ENCODE assay signal across 13 cellular contexts in the genomic region with DNA sequence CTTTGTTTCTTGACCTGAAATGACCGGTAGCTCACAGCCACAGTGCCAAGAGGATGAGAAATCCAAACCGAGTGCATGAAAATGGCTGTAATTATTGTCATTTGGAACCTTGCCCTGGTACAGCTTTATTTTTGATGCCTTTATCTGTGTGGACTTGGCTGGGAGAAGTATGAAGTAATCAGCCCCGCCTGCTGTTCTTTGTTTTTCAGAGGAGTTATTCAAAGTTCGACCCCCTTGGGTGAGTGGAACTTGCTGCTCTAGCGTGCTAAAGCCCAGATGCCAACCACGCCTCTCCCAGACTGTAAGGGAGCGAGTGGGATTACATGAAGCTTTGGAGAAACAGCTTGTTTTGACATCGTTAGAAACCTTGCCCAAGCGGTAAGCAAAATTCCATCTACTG. TPM values are rescaled to one million over a fixed set of nuclear protein-coding genes. Genes with fewer than 3 reads are reported as not detected.
DNase-seq lines count a peak whose midpoint lies in the region; ATAC-seq and TF ChIP-seq lines count a peak whose summit lies in the region.
"Had no signal": no experiment of that assay in that cellular context is flagged by ENCODE, and none has a peak within 500 bp of the region (broad histone marks: within the 10 kb centered on the region; RNA-seq: fewer than 3 reads in every experiment).

No MANE protein-coding gene starts in this region.

- intact Hi-C loops in psoas muscle (cut with DNase I) = no loop called here

- H3K27ac ChIP-seq in psoas muscle = no peak overlapping the region
- H3K27ac ChIP-seq: left lung had no signal

- H3K9me3 ChIP-seq in psoas muscle = no peaks in the 10 kb centered on the region
- H3K9me3 ChIP-seq: left lung had no signal

- peaks cover 7% of the 10 kb centered on the region for H3K4me1 ChIP-seq in psoas muscle
- H3K4me1 ChIP-seq: left lung had no signal

- H3K27me3 ChIP-seq in psoas muscle (ENCODE audit: insufficient read depth in 3 of 3, low read length in 2 of 3) = no peaks in the 10 kb centered on the region
- H3K27me3 ChIP-seq: left lung had no signal

- TF ChIP-seq CTCF in fibroblast of pulmonary artery (IDR thresholded peaks at IDR 0.05; ENCODE audit: low read length, missing control alignments) (no peak), psoas muscle (IDR thresholded peaks at IDR 0.05) (no peak)

- WGBS in psoas muscle, 3 donors = 8 to 18% (median 10%) methylated on average over 9 of the region's 9 CpGs

- H3K36me3 ChIP-seq in psoas muscle (ENCODE audit: insufficient read depth in 1 of 2, low read depth in 1 of 2) = no peaks in the 10 kb centered on the region
- H3K36me3 ChIP-seq: left lung had no signal

- peak; percentile 57 for DNase-seq in GM04503 (ENCODE audit: low read depth)
- peak; percentile 87 to 92 for DNase-seq in NCI-H446 (lab: John Stamatoyannopoulos, UW)
- peak; percentile 91 for DNase-seq in fibroblast of pulmonary artery (ENCODE audit: low read depth)
- DNase-seq in psoas muscle = peak; percentile 21 to 64
- no peak for DNase-seq in NCI-H2029 treated with DMSO at 0.1 percent for 48 hours (lab: John Stamatoyannopoulos, UW)
- no peak for DNase-seq in left lobe of liver (ENCODE audit: low spot score)
- DNase-seq: activated B cell treated with CpG ODN at 0.5 μM for 24 hours, activated gamma-delta T cell, GDM1, left lung had no signal

- ATAC-seq in psoas muscle (peak in 1 of 4 donors; percentile 46), left lobe of liver (no peak), GM19351 (IDR thresholded peaks at IDR 0.05; ENCODE audit: unreplicated experiment) (no peak), GM21576 (IDR thresholded peaks at IDR 0.05; ENCODE audit: unreplicated experiment) (no peak)
- ATAC-seq: K562, left lung had no signal

- no peak overlapping the region for H3K4me3 ChIP-seq in fibroblast of pulmonary artery (replicated peaks; ENCODE audit: low read depth, low read length)
- H3K4me3 ChIP-seq in psoas muscle = no peak overlapping the region
- H3K4me3 ChIP-seq: K562, left lung had no signal

RNA-seq across cellular contexts. Expression of a gene that starts 48.3 kb away (rescaled TPM):
- total RNA-seq in psoas muscle (not detected), left lobe of liver (not detected)
- polyA plus RNA-seq in psoas muscle = under 1 TPM in 1 of 3 donors, not detected in 2; under 0.01 TPM
- total RNA-seq: activated B cell treated with CpG ODN at 0.5 μM for 24 hours, K562 had no signal

Comparison
In these comparisons a context has a peak if more than half of its experiments do, and no peak if none do; other contexts are left out.
1. DNase-seq: peak in GM04503 (single experiment), NCI-H446 (2 of 2), fibroblast of pulmonary artery (single experiment) and psoas muscle (2 of 2); none in NCI-H2029 treated with DMSO at 0.1 percent for 48 hours (single experiment) and left lobe of liver (single experiment).